ENCODE assay signal across 8 cellular contexts in the genomic region with DNA sequence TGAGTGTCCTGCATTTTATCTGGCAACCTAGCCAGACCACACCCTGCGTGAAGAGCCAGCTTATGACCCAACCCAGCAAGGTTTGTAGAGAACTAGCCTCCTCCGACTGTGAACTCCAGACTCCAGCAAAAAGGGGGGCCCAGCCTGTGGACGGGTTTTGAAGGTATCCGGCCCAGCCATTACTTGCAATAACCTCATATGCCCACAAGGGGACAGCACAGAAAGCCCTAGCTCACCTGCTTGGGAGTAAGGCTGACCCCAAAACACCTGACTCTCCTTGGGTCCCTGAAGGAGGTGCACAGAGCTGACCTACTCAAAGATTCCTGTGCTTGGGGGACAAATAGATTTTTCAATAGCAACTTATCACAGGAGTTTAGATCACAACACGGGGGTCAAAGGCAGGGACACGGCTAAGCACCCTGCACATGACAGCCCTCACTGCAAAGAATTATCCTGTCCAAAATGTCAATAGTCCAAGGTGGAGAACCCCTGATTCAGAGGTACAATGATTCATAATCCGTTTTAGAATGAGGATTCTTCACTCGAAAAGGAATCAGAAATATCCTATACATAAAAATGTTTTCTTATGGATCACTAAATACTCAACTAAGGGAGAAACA. TPM values are rescaled to one million over a fixed set of nuclear protein-coding genes. Genes with fewer than 3 reads are reported as not detected.
DNase-seq lines count a peak whose midpoint lies in the region; ATAC-seq and TF ChIP-seq lines count a peak whose summit lies in the region.

No MANE protein-coding gene starts in this region.

- H3K27me3 ChIP-seq in PC-3 (ENCODE audit: low read length) (peaks cover 22% of the 10 kb centered on the region), stomach (peaks cover 0 to 26% (median 0%) of the 10 kb centered on the region in 3 donors)

- H3K79me2 ChIP-seq in PC-3 (ENCODE audit: low read length): no peaks in the 10 kb centered on the region

- TF ChIP-seq CTCF in PC-3 (conservative IDR thresholded peaks at IDR 0.05; ENCODE audit: low read depth, low read length) (peak; percentile 88), stomach (IDR thresholded peaks at IDR 0.05) (peak in 5 of 7 experiments; percentile 55 to 85 (median 85))

- ATAC-seq in activated CD4-positive, CD25-positive, alpha-beta regulatory T cell treated with anti-CD3 and anti-CD28 coated beads, Interleukin-2, amount 50 U/mL, for 24 hours: no peak
- ATAC-seq in HG02852 (IDR thresholded peaks at IDR 0.05; ENCODE audit: unreplicated experiment) (peak; percentile 45), PC-3 (peak; percentile 42; the same call in 1 of the 2 replicates)
- peak; percentile 48 for ATAC-seq in activated naive CD8-positive, alpha-beta T cell treated with anti-CD3 and anti-CD28 coated beads, Interleukin-2, amount 50 U/mL, for 24 hours

- H3F3A ChIP-seq in PC-3 (ENCODE audit: low read length, unreplicated experiment): no peaks in the 10 kb centered on the region

- H3K4me2 ChIP-seq in PC-3 (ENCODE audit: low read length): no peak overlapping the region

- H4K20me1 ChIP-seq in PC-3 (ENCODE audit: low read length): no peaks in the 10 kb centered on the region

- no peaks in the 10 kb centered on the region for H3K4me1 Mint-ChIP-seq in activated naive CD8-positive, alpha-beta T cell treated with anti-CD3 and anti-CD28 coated beads, Interleukin-2, amount 50 U/mL, for 24 hours

- CTCF ChIA-PET in PC-3 (lab: Charles Lee): interaction anchor here (0.6 to 1.0 kb wide), 5 partner anchors 14 to 334 kb away, joined by 3 to 4 read pairs (median 3); no protein-coding TSS in a partner anchor

- H3K4me1 ChIP-seq in PC-3 (ENCODE audit: insufficient read depth, low read length) (0 out of 2 replicates have a peak, but pooled peaks cover 8% of the 10 kb centered on the region), stomach (peaks cover 0 to 18% (median 8%) of the 10 kb centered on the region in 4 donors)

- H3K9me3 ChIP-seq in PC-3 (ENCODE audit: low read length) (no peaks in the 10 kb centered on the region), stomach (no peaks in the 10 kb centered on the region)

- intact Hi-C loops in PC-3 (cut with micrococcal nuclease): loop anchor here (1.0 kb wide), 2 partner anchors 121 to 334 kb away; no protein-coding TSS in a partner anchor
- intact Hi-C loops in stomach (cut with DNase I; ENCODE audit: low total_unique reads): loop anchor here (5.0 kb wide), 1 partner anchor 126 kb away; no protein-coding TSS in a partner anchor

- no peak for TF ChIP-seq EP300 in stomach (IDR thresholded peaks at IDR 0.05)

- WGBS in stomach, 5 donors: 26 to 41% (median 27%) methylated on average over 7 to 8 of the region's 8 CpGs

- H3K36me3 ChIP-seq in PC-3 (ENCODE audit: low read depth, low read length): no peaks in the 10 kb centered on the region
- no peaks in the 10 kb centered on the region for H3K36me3 ChIP-seq in stomach

- no peak for TF ChIP-seq POLR2A in stomach (IDR thresholded peaks at IDR 0.05)

- DNase-seq in activated CD4-positive, CD25-positive, alpha-beta regulatory T cell treated with anti-CD3 and anti-CD28 coated beads, Interleukin-2, amount 50 U/mL, for 16 hours (ENCODE audit: low read depth, low spot score): peak; percentile 23
- peak; percentile 68 for DNase-seq in PC-3
- peak; percentile 45 for DNase-seq in activated naive CD8-positive, alpha-beta T cell treated with anti-CD3 and anti-CD28 coated beads, Interleukin-2, amount 50 U/mL, for 24 hours
- DNase-seq in kidney tubule cell (ENCODE audit: low spot score): peak; percentile 50
- DNase-seq in stomach: peak; percentile 58
- DNase-seq in NCI-H1436 (lab: John Stamatoyannopoulos, UW): no peak

- H3K9me2 ChIP-seq in PC-3 (replicated peaks; ENCODE audit: low read length): no peaks in the 10 kb centered on the region

- H3K27ac ChIP-seq in PC-3 (ENCODE audit: low read length) (no peak overlapping the region), stomach (no peak overlapping the region)

- H3K4me3 Mint-ChIP-seq in activated naive CD8-positive, alpha-beta T cell treated with anti-CD3 and anti-CD28 coated beads, Interleukin-2, amount 50 U/mL, for 24 hours: no peak overlapping the region

- POLR2A ChIA-PET in PC-3 (lab: Charles Lee; ENCODE audit: unreplicated experiment): no interaction called here

- no peak overlapping the region for H3K27ac Mint-ChIP-seq in activated naive CD8-positive, alpha-beta T cell treated with anti-CD3 and anti-CD28 coated beads, Interleukin-2, amount 50 U/mL, for 24 hours

- H3K36me3 Mint-ChIP-seq in activated naive CD8-positive, alpha-beta T cell treated with anti-CD3 and anti-CD28 coated beads, Interleukin-2, amount 50 U/mL, for 24 hours (ENCODE audit: low read depth): no peaks in the 10 kb centered on the region

- no peaks in the 10 kb centered on the region for H3K27me3 Mint-ChIP-seq in activated naive CD8-positive, alpha-beta T cell treated with anti-CD3 and anti-CD28 coated beads, Interleukin-2, amount 50 U/mL, for 24 hours

- no peak overlapping the region for H2AFZ ChIP-seq in PC-3 (ENCODE audit: low read length)

- H3K9ac ChIP-seq in PC-3 (ENCODE audit: low read length): no peak overlapping the region

- H3K4me3 ChIP-seq in PC-3 (ENCODE audit: low read length): no peak overlapping the region
- H3K4me3 ChIP-seq in stomach: no peak overlapping the region

- no TSS peak for BruUV-seq in PC-3 (replicated peaks; lab: Mats Ljungman, UMichigan)

- H3K9me3 Mint-ChIP-seq in activated naive CD8-positive, alpha-beta T cell treated with anti-CD3 and anti-CD28 coated beads, Interleukin-2, amount 50 U/mL, for 24 hours: no peaks in the 10 kb centered on the region

RNA-seq across cellular contexts. Expression of gene TRPV6, which starts 4.5 kb away (rescaled TPM):
- 0.63 and 1.4 TPM in 2 replicates for total RNA-seq in PC-3 (2014; rRNA removed)
- total RNA-seq in stomach: 10 to 100 TPM in 2 of 5 donors, 1 to 10 TPM in 2, not detected in 1; 2.6 to 11.7 (median 10.3) TPM
- polyA plus RNA-seq in stomach: 1 to 10 TPM; 4.7 to 7.7 (median 7.4) TPM

RNA-seq across cellular contexts. Expression of gene EPHB6, which starts 26.1 kb away (rescaled TPM):
- total RNA-seq in PC-3 (2014; rRNA removed): 30.5 and 48.2 TPM in 2 replicates
- 1 to 10 TPM; 5.4 to 9.6 (median 8.0) TPM for total RNA-seq in stomach
- polyA plus RNA-seq in stomach: 10 to 100 TPM in 2 of 3 donors, 1 to 10 TPM in 1; 6.2 to 23.1 (median 19.3) TPM

RNA-seq across cellular contexts. Expression of gene TRPV5, which starts 52.5 kb away (rescaled TPM):
- total RNA-seq in PC-3 (2014; rRNA removed): not detected in 2 replicates
- not detected for total RNA-seq in stomach
- polyA plus RNA-seq in stomach: not detected

RNA-seq across cellular contexts. Expression of gene LLCFC1, which starts 58.3 kb away (rescaled TPM):
- total RNA-seq in PC-3 (2014; rRNA removed) (not detected in 2 replicates), stomach (not detected)
- polyA plus RNA-seq in stomach: under 1 TPM in 1 of 3 donors, not detected in 2; 0.18 TPM

Comparison
In these comparisons a context has a peak if more than half of its experiments do, and no peak if none do; other contexts are left out.
1. ATAC-seq: peak in HG02852 (single experiment), PC-3 (single experiment) and activated naive CD8-positive, alpha-beta T cell treated with anti-CD3 and anti-CD28 coated beads, Interleukin-2, amount 50 U/mL, for 24 hours (single experiment); none in activated CD4-positive, CD25-positive, alpha-beta regulatory T cell treated with anti-CD3 and anti-CD28 coated beads, Interleukin-2, amount 50 U/mL, for 24 hours (0 of 2).